In genomic region chr17:78258323-78259229, GRCh38 we compare ENCODE assay signal across 9 cellular contexts. TPM values are rescaled to one million over a fixed set of nuclear protein-coding genes. Genes with fewer than 3 reads are reported as not detected.
A peak's percentile ranks its signal among the peaks of the same experiment; 100 is the strongest.
DNase-seq lines count a peak whose midpoint lies in the region; ATAC-seq, FAIRE-seq and TF ChIP-seq lines count a peak whose summit lies in the region.
"Had no signal": no experiment of that assay in that cellular context is flagged by ENCODE, and none has a peak within 500 bp of the region (broad histone marks: within the 10 kb centered on the region; RNA-seq: fewer than 3 reads in every experiment).

No MANE protein-coding gene starts in this region.

- peak overlapping the region; percentile 71 for H3K4me3 Mint-ChIP-seq in activated CD4-positive, alpha-beta T cell treated with anti-CD3 and anti-CD28 coated beads for 36 hours
- H3K4me3 Mint-ChIP-seq: natural killer cell had no signal

- H2BK5ac ChIP-seq in H1 (ENCODE audit: low read depth, low read length), result peak overlapping the region; percentile 56; the same call in 1 of the 2 replicates

- TF ChIP-seq CTCF in Loucy (conservative IDR thresholded peaks at IDR 0.05; ENCODE audit: low read length) (no peak), H1 (IDR thresholded peaks at IDR 0.05; ENCODE audit: control extremely low read depth in 1 of 3, insufficient read depth in 1 of 3, low read depth in 1 of 3, low read length in 3 of 3) (no peak)

- no peaks in the 10 kb centered on the region for H3K79me1 ChIP-seq in H1 (ENCODE audit: low read depth, low read length)

- H3K18ac ChIP-seq in H1 (ENCODE audit: extremely low read depth, low read length), result peak overlapping the region; percentile 83

- no peak overlapping the region for H3K56ac ChIP-seq in H1 (replicated peaks; ENCODE audit: insufficient read length, low read depth, low read length)

- intact Hi-C loops in activated CD4-positive, alpha-beta T cell treated with anti-CD3 and anti-CD28 coated beads for 36 hours (cut with DNase I, micrococcal nuclease), result no loop called here
- intact Hi-C loops in sciatic nerve (cut with DNase I), result loop anchor here (10.0 kb wide), 1 partner anchor 166 kb away; no protein-coding TSS in a partner anchor

- H2AFZ ChIP-seq in Loucy (ENCODE audit: low read length) (peak overlapping the region; percentile 51; the same call in 1 of the 2 replicates), H1 (ENCODE audit: low read length) (no peak overlapping the region)

- peak overlapping the region; percentile 42 for H3K4me3 ChIP-seq in Loucy (ENCODE audit: low read length, poor library complexity, severe bottlenecking)
- no peak overlapping the region for H3K4me3 ChIP-seq in H1 (ENCODE audit: extremely low read depth in 1 of 4, insufficient read depth in 2 of 4, low read depth in 3 of 4, low read length in 4 of 4)
- H3K4me3 ChIP-seq in skeletal muscle tissue (ENCODE audit: low read length in 3 of 3), result no peak overlapping the region

- H3K4me2 ChIP-seq in Loucy (ENCODE audit: low read depth, low read length, poor library complexity, severe bottlenecking) (peak overlapping the region; percentile 41), H1 (ENCODE audit: insufficient read depth in 1 of 2, low read depth in 2 of 2, low read length in 2 of 2) (no peak overlapping the region)

- H2BK12ac ChIP-seq in H1 (ENCODE audit: low read depth, low read length), result peak overlapping the region; percentile 80; the same call in 1 of the 2 replicates

- no peak for FAIRE-seq in H1 (lab: Jason Lieb, UNC)

- H3K27ac Mint-ChIP-seq in activated CD4-positive, alpha-beta T cell treated with anti-CD3 and anti-CD28 coated beads for 36 hours, result peak overlapping the region; percentile 83
- H3K27ac Mint-ChIP-seq: natural killer cell had no signal

- no peaks in the 10 kb centered on the region for H3K27me3 ChIP-seq in Loucy (ENCODE audit: insufficient read depth, low read length, poor library complexity, severe bottlenecking)
- no peaks in the 10 kb centered on the region for H3K27me3 ChIP-seq in H1 (replicated peaks in 1 of 4; ENCODE audit: control insufficient read depth in 3 of 4, extremely low read depth in 1 of 4, insufficient read depth in 3 of 4, low read length in 3 of 4)
- H3K27me3 ChIP-seq in skeletal muscle tissue (ENCODE audit: control insufficient read depth in 3 of 3, insufficient read depth in 3 of 3, low read length in 3 of 3), result peaks cover 0 to 6% (median 0%) of the 10 kb centered on the region in 3 donors

- peak overlapping the region; percentile 75; the same call in 1 of the 2 replicates for H2BK15ac ChIP-seq in H1 (ENCODE audit: low read length)

- H3K36me3 ChIP-seq in Loucy (ENCODE audit: insufficient read depth, low read length) (no peaks in the 10 kb centered on the region), H1 (ENCODE audit: control insufficient read depth in 2 of 4, insufficient read depth in 4 of 4, low read length in 3 of 4) (no peaks in the 10 kb centered on the region), skeletal muscle tissue (ENCODE audit: control insufficient read depth in 3 of 3, insufficient read depth in 3 of 3, low read length in 3 of 3) (no peaks in the 10 kb centered on the region)

- peak overlapping the region; percentile 70; the same call in 1 of the 2 replicates for H2AK5ac ChIP-seq in H1 (ENCODE audit: low read depth, low read length)

- H3K36me3 Mint-ChIP-seq in activated CD4-positive, alpha-beta T cell treated with anti-CD3 and anti-CD28 coated beads for 36 hours (ENCODE audit: low read depth), result no peaks in the 10 kb centered on the region
- H3K36me3 Mint-ChIP-seq: natural killer cell had no signal

- peaks cover 4% of the 10 kb centered on the region; the same call in 1 of the 2 replicates for H3K23me2 ChIP-seq in H1 (ENCODE audit: low read depth, low read length)

- no peak overlapping the region for H2BK120ac ChIP-seq in H1 (replicated peaks; ENCODE audit: low read depth, low read length)

- H3K4ac ChIP-seq in H1 (replicated peaks; ENCODE audit: insufficient read length, low read depth, low read length), result peak overlapping the region; percentile 32

- H4K20me1 ChIP-seq in Loucy (ENCODE audit: insufficient read depth, low read length, poor library complexity, severe bottlenecking) (no peaks in the 10 kb centered on the region), H1 (replicated peaks in 1 of 2; ENCODE audit: control insufficient read depth in 1 of 2, insufficient read depth in 2 of 2, low read length in 2 of 2) (peaks cover 0 to 2% of the 10 kb centered on the region in 2 experiments)

- H3K4me1 Mint-ChIP-seq in activated CD4-positive, alpha-beta T cell treated with anti-CD3 and anti-CD28 coated beads for 36 hours, result peaks cover 60% of the 10 kb centered on the region

- CTCF ChIA-PET in activated CD4-positive, alpha-beta T cell treated with anti-CD3 and anti-CD28 coated beads for 36 hours (lab: Charles Lee), result interaction anchor here (1.0 to 1.5 kb wide), 3 partner anchors 7 to 12 kb away, joined by 3 to 5 read pairs (median 3); no protein-coding TSS in a partner anchor
- CTCF ChIA-PET in H1 (lab: Charles Lee; ENCODE audit: partially characterized antibody), result interaction anchor here (0.7 to 0.8 kb wide), 2 partner anchors 38 to 83 kb away, joined by 3 read pairs; no protein-coding TSS in a partner anchor

- H4K5ac ChIP-seq in H1 (ENCODE audit: insufficient read length, low read depth, low read length), result no peak overlapping the region

- TF ChIP-seq EP300 in H1 (IDR thresholded peaks at IDR 0.05; ENCODE audit: borderline replicate concordance in 1 of 2, low read depth in 2 of 2, low read length in 2 of 2), result no peak

- peak overlapping the region; percentile 88 for H4K91ac ChIP-seq in H1 (replicated peaks; ENCODE audit: insufficient read length, low read length)

- no peak for TF ChIP-seq POLR2A in H1 (IDR thresholded peaks at IDR 0.05; ENCODE audit: control extremely low read depth in 1 of 2, low read depth in 2 of 2, low read length in 2 of 2)

- H3K9me3 ChIP-seq in Loucy (ENCODE audit: insufficient read depth, low read depth, low read length) (no peaks in the 10 kb centered on the region), H1 (ENCODE audit: insufficient read depth in 2 of 2, low read depth in 1 of 2, low read length in 1 of 2) (no peaks in the 10 kb centered on the region), skeletal muscle tissue (ENCODE audit: control insufficient read depth in 3 of 3, low read length in 3 of 3) (no peaks in the 10 kb centered on the region)

- H3K23ac ChIP-seq in H1 (ENCODE audit: insufficient read length), result no peak overlapping the region

- H3K27ac ChIP-seq in H1 (ENCODE audit: low read depth, low read length), result no peak overlapping the region
- peak overlapping the region; percentile 68 for H3K27ac ChIP-seq in skeletal muscle tissue (ENCODE audit: low read depth, low read length)

- no peaks in the 10 kb centered on the region for H3F3A ChIP-seq in Loucy (ENCODE audit: low read depth)

- peak overlapping the region; percentile 54 for H3K9ac ChIP-seq in Loucy (ENCODE audit: low read depth, low read length, poor library complexity, severe bottlenecking)
- H3K9ac ChIP-seq in H1 (replicated peaks in 1 of 4; ENCODE audit: extremely low read depth in 1 of 4, low read depth in 3 of 4, low read length in 3 of 4), result no peak overlapping the region
- H3K9ac ChIP-seq in skeletal muscle tissue (ENCODE audit: low read depth in 1 of 3, low read length in 3 of 3), result peak overlapping the region in 1 of 3 donors; percentile 23

- DNase-seq in activated CD4-positive, alpha-beta T cell treated with anti-CD3 and anti-CD28 coated beads for 36 hours, result peak; percentile 90
- DNase-seq in H1 (ENCODE audit: low read depth in 1 of 2, low spot score in 2 of 2) (no peak), sciatic nerve (ENCODE audit: low spot score) (no peak), A172 (ENCODE audit: low spot score) (no peak), foreskin melanocyte (no peak)
- DNase-seq: natural killer cell had no signal

- H4K8ac ChIP-seq in H1 (ENCODE audit: extremely low read depth, insufficient read depth, low read length), result no peak overlapping the region

- 77% methylated on average over 19 of the region's 24 CpGs; no CpG with 5 or more reads in 1 of the 2 experiments for WGBS in H1 (ENCODE audit: extremely low coverage in 1 of 2, insufficient coverage in 1 of 2, insufficient read length in 1 of 2, insufficient replicate concordance in 2 of 2, low coverage in 1 of 2, low lambda C conversion rate in 2 of 2, missing lambda C conversion rate in 1 of 2), 2 experiments

- ATAC-seq in activated CD4-positive, alpha-beta T cell treated with anti-CD3 and anti-CD28 coated beads for 36 hours, result peak; percentile 76
- ATAC-seq in sciatic nerve (no peak), GM19324 (IDR thresholded peaks at IDR 0.05; ENCODE audit: low FRiP score, unreplicated experiment) (no peak)

- H3K9me2 ChIP-seq in Loucy (replicated peaks; ENCODE audit: low read depth, low read length), result no peaks in the 10 kb centered on the region

- H3K27me3 Mint-ChIP-seq in activated CD4-positive, alpha-beta T cell treated with anti-CD3 and anti-CD28 coated beads for 36 hours, result no peaks in the 10 kb centered on the region

- H3K79me2 ChIP-seq in Loucy (ENCODE audit: insufficient read depth, low read length) (no peaks in the 10 kb centered on the region), H1 (ENCODE audit: control insufficient read depth in 1 of 2, insufficient read depth in 2 of 2, low read length in 2 of 2) (no peaks in the 10 kb centered on the region)

- H3K9me3 Mint-ChIP-seq in activated CD4-positive, alpha-beta T cell treated with anti-CD3 and anti-CD28 coated beads for 36 hours (ENCODE audit: low read depth), result no peaks in the 10 kb centered on the region
- H3K9me3 Mint-ChIP-seq: natural killer cell had no signal

- POLR2A ChIA-PET in activated CD4-positive, alpha-beta T cell treated with anti-CD3 and anti-CD28 coated beads for 36 hours (lab: Charles Lee), result no interaction called here
- POLR2A ChIA-PET in H1 (lab: Charles Lee; ENCODE audit: partially characterized antibody), result interaction anchor here (1.8 kb wide), 1 partner anchor 10 kb away, joined by 6 read pairs; no protein-coding TSS in a partner anchor

- H2BK20ac ChIP-seq in H1 (ENCODE audit: low read length), result 0 out of 2 replicates have a peak overlapping the region, but pooled peaks have one; percentile 72

- H3K4me1 ChIP-seq in Loucy (ENCODE audit: insufficient read depth, low read length, poor library complexity, severe bottlenecking) (peaks cover 25% of the 10 kb centered on the region), H1 (replicated peaks in 1 of 4; ENCODE audit: control insufficient read depth in 3 of 4, insufficient read depth in 4 of 4, low read length in 3 of 4) (peaks cover 0 to 25% (median 17%) of the 10 kb centered on the region in 4 experiments; a peak in 6 of 7 replicates), skeletal muscle tissue (ENCODE audit: control insufficient read depth in 3 of 3, insufficient read depth in 3 of 3, low read length in 3 of 3) (peaks cover 16 to 17% (median 16%) of the 10 kb centered on the region in 3 donors)

- TF ChIP-seq RAD21 in H1 (IDR thresholded peaks at IDR 0.05 in 1 of 2, conservative IDR thresholded peaks at IDR 0.05 in 1 of 2; ENCODE audit: low read depth in 2 of 2, low read length in 2 of 2), result no peak

- H3K14ac ChIP-seq in H1 (ENCODE audit: insufficient read length), result no peak overlapping the region

RNA-seq across cellular contexts. Expression of gene TMEM235, which starts 27.1 kb away (rescaled TPM):
- not detected for total RNA-seq in activated CD4-positive, alpha-beta T cell treated with anti-CD3 and anti-CD28 coated beads for 36 hours
- total RNA-seq in H1 (2021; fragmentation: NEBNext Ultra II Directional; extraction: Animal tissue kit (Norgen Biotek cat#: 25700)), result 0.15 TPM in 1 of 2 replicates, not detected in the other
- 0.05 and 0.14 TPM in 2 replicates for polyA plus RNA-seq in H1 (2011; rRNA removed)
- 0.17 TPM for polyA plus RNA-seq in H1 (2011; cell fraction: cytosol; rRNA removed)
- polyA plus RNA-seq in H1 (2011; cell fraction: nucleus; rRNA removed), result 0.68 TPM
- 0.13 to 0.36 TPM (median 0.23 TPM) in 4 replicates for polyA plus RNA-seq in H1 (2012, experiment 1 of 2)
- not detected for polyA plus RNA-seq in H1 (2012, experiment 2 of 2)
- polyA plus RNA-seq in H1 (2013, experiment 1 of 2), result 0.02 TPM
- polyA plus RNA-seq in H1 (2013, experiment 2 of 2), result not detected
- not detected in 2 replicates for polyA minus RNA-seq in H1 (2011; rRNA and poly(A)+ RNA removed)
- not detected for polyA minus RNA-seq in H1 (2011; cell fraction: cytosol; rRNA and poly(A)+ RNA removed)
- not detected for polyA minus RNA-seq in H1 (2011; cell fraction: nucleus; rRNA and poly(A)+ RNA removed)
- total RNA-seq in skeletal muscle tissue (not detected), sciatic nerve (not detected)
- not detected in 2 replicates for total RNA-seq in A172 (2014; rRNA removed; shearing (Covaris generic))
- total RNA-seq: natural killer cell had no signal

RNA-seq across cellular contexts. Expression of gene BIRC5, which starts 44.5 kb away (rescaled TPM):
- 100 to 1,000 TPM; 100 to 107 TPM for total RNA-seq in activated CD4-positive, alpha-beta T cell treated with anti-CD3 and anti-CD28 coated beads for 36 hours
- total RNA-seq in H1 (2021; fragmentation: NEBNext Ultra II Directional; extraction: Animal tissue kit (Norgen Biotek cat#: 25700)), result 106 and 108 TPM in 2 replicates
- polyA plus RNA-seq in H1 (2011; rRNA removed), result 42.2 and 48.8 TPM in 2 replicates
- 53.5 TPM for polyA plus RNA-seq in H1 (2011; cell fraction: cytosol; rRNA removed)
- polyA plus RNA-seq in H1 (2011; cell fraction: nucleus; rRNA removed), result 78.0 TPM
- polyA plus RNA-seq in H1 (2012, experiment 1 of 2), result 58.7 to 71.7 TPM (median 68.1 TPM) in 4 replicates
- 111 TPM for polyA plus RNA-seq in H1 (2012, experiment 2 of 2)
- polyA plus RNA-seq in H1 (2013, experiment 1 of 2), result 64.6 TPM
- polyA plus RNA-seq in H1 (2013, experiment 2 of 2), result 66.0 TPM
- 39.6 and 46.5 TPM in 2 replicates for polyA minus RNA-seq in H1 (2011; rRNA and poly(A)+ RNA removed)
- 43.1 TPM for polyA minus RNA-seq in H1 (2011; cell fraction: cytosol; rRNA and poly(A)+ RNA removed)
- polyA minus RNA-seq in H1 (2011; cell fraction: nucleus; rRNA and poly(A)+ RNA removed), result 41.5 TPM
- total RNA-seq in skeletal muscle tissue (11.0 TPM), sciatic nerve (1.4 TPM)
- total RNA-seq in A172 (2014; rRNA removed; shearing (Covaris generic)), result 174 and 237 TPM in 2 replicates
